ENCODE assay signal across 20 cellular contexts in the genomic region with DNA sequence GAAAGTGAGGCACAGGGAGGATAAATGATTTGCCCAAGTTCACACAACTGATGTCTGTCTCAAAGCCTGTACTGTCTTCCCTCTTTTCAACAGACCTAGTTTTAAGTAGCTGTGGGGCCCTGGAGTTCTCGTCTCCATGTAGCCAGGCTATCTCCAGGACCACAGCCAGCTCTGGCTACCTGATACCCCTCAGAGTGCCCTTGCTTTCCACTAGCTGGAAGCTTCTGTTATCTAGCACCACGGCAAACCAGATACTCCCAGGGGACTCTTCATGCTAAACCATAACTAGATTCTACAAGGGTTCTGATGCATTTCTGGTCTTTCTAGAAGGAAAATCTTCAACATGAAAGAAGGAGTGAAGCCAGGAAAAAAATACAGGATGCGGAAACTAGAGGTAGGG.
"Had no signal": no experiment of that assay in that cellular context is flagged by ENCODE, and none has a peak within 500 bp of the region (broad histone marks: within the 10 kb centered on the region; RNA-seq: fewer than 3 reads in every experiment).

No MANE protein-coding gene starts in this region.

- DNase-seq: activated B cell treated with CpG ODN at 0.5 μM for 24 hours; activated CD4-positive, alpha-beta memory T cell treated with anti-CD3 and anti-CD28 coated beads, Interleukin-2, amount 10 ng/mL, durations not matched to agents 7 days and 5 days; activated CD4-positive, alpha-beta T cell treated with anti-CD3 and anti-CD28 coated beads, Interleukin-2, amount 10 ng/mL, durations not matched to agents 7 days and 5 days; activated gamma-delta T cell; activated naive CD4-positive, alpha-beta T cell treated with anti-CD3 and anti-CD28 coated beads for 36 hours; activated T-cell treated with anti-CD3 and anti-CD28 coated beads for 4 hours; activated T-cell treated with anti-CD3 and anti-CD28 coated beads, Interleukin-2, amount 50 U/mL, for 48 hours; amygdala; Kasumi-1; KBM-7; NCI-H1694; NCI-H2081 treated with DMSO at 0.1 percent for 48 hours; NCI-H446 treated with DMSO at 0.1 percent for 48 hours; NCI-H524 treated with DMSO at 0.1 percent for 48 hours; NCI-H748 treated with DMSO at 0.1 percent for 48 hours; SIG-M5; T-cell; T-helper 2 cell; T1000 had no signal

- ATAC-seq: activated T-helper 17 cell treated with anti-CD3 and anti-CD28 coated beads, Interleukin-2, amount 50 U/mL, for 72 hours; T-cell had no signal
